22 cellular contexts compared by ENCODE assay signal in the genomic region with DNA sequence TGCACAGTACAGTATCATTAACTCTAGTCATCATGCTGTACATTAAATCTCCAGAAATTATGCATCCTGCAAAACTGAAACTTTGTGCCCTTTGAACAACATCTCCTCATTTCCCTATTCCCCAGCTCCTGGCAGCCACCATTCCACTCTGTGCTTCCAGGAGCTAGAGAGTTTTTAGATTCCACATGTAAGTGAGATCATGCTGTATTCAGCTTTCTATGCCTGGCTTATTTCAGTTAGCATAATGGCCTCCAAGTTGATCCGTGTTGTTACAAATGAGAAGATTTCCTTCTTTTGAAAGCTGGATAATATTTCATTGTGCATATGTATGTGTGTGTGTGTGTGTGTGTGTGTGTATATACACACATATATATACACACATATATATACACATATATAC.
"Had no signal": no experiment of that assay in that cellular context is flagged by ENCODE, and none has a peak within 500 bp of the region (broad histone marks: within the 10 kb centered on the region; RNA-seq: fewer than 3 reads in every experiment).

No MANE protein-coding gene starts in this region.

- H3K4me1 ChIP-seq: colonic mucosa, esophagus squamous epithelium, foreskin keratinocyte, gastrocnemius medialis, gastroesophageal sphincter, heart left ventricle, heart right ventricle had no signal

- H3K36me3 ChIP-seq: colonic mucosa, esophagus squamous epithelium, gastrocnemius medialis, gastroesophageal sphincter, heart left ventricle, heart right ventricle had no signal

- H3K4me3 ChIP-seq: colonic mucosa, coronary artery, dorsolateral prefrontal cortex, esophagus squamous epithelium, gastrocnemius medialis, gastroesophageal sphincter, heart left ventricle, heart right ventricle had no signal

- H3K27ac ChIP-seq: colonic mucosa, coronary artery, dorsolateral prefrontal cortex, epithelial cell of prostate, esophagus squamous epithelium, foreskin keratinocyte, gastrocnemius medialis, gastroesophageal sphincter, heart left ventricle, heart right ventricle had no signal

- H3K27me3 ChIP-seq: colonic mucosa, dorsolateral prefrontal cortex, esophagus squamous epithelium, foreskin keratinocyte, gastrocnemius medialis, gastroesophageal sphincter, heart left ventricle, heart right ventricle had no signal

- DNase-seq: colonic mucosa; cortex of kidney; dermis blood vessel endothelial cell; dorsolateral prefrontal cortex; effector CD4-positive, alpha-beta T cell; effector CD8-positive, alpha-beta T cell; effector memory CD4-positive, alpha-beta T cell; effector memory CD8-positive, alpha-beta T cell; endodermal cell; erythroblast; esophagus squamous epithelium; foreskin fibroblast; foreskin keratinocyte; foreskin melanocyte; gastrocnemius medialis; glutamatergic neuron; head of caudate nucleus; heart left ventricle; heart right ventricle had no signal

- H3K9me3 ChIP-seq: colonic mucosa, esophagus squamous epithelium, gastrocnemius medialis, gastroesophageal sphincter, heart left ventricle, heart right ventricle had no signal
